20 cellular contexts compared by ENCODE assay signal in the genomic region with DNA sequence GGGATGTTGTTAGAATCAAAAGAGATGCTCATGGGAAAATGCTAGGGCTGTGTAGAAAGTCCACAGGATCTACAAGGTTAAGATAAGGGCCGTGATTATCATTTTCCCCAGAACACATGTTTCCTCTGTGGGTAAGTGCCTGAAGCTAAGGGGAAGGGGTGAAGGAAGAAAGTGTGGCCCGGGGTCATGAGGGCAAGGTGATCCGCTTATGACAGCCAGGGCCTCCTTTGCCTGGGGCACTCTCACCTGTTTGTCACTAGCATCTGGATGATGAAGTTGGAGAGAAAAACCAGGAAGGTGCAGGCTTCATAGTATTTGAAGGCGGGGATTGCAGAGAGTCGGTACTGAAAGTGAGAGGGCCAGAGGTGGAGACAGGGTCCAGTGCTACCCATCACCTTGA. TPM values are rescaled to one million over a fixed set of nuclear protein-coding genes. Genes with fewer than 3 reads are reported as not detected.
"Had no signal": no experiment of that assay in that cellular context is flagged by ENCODE, and none has a peak within 500 bp of the region (broad histone marks: within the 10 kb centered on the region; RNA-seq: fewer than 3 reads in every experiment).

No MANE protein-coding gene starts in this region.

- H3K27ac Mint-ChIP-seq: endodermal cell; nephron progenitor cell; stimulated activated naive B cell treated with anti-CD40 and anti-IgM and Interleukin-4, amounts not matched to agents 10 μg/mL and 1 μg/mL and 100 μg/mL, for 72 hours; stimulated activated naive CD8-positive, alpha-beta T cell treated with anti-CD3 and anti-CD28 coated beads, Interleukin-15, amount 100 ng/mL, for 72 hours had no signal

- H3K4me3 ChIP-seq: colonic mucosa, heart right ventricle, sigmoid colon, skin epidermis, testis, transverse colon, uterus had no signal

- H3K27me3 ChIP-seq: colonic mucosa, heart right ventricle, testis, transverse colon, uterus had no signal

- ATAC-seq: heart right ventricle; naive thymus-derived CD4-positive, alpha-beta T cell; stimulated activated naive B cell treated with anti-CD40 and anti-IgM and Interleukin-4, amounts not matched to agents 10 μg/mL and 1 μg/mL and 100 μg/mL, for 72 hours; stimulated activated naive CD8-positive, alpha-beta T cell treated with anti-CD3 and anti-CD28 coated beads, Interleukin-15, amount 100 ng/mL, for 72 hours had no signal

- H3K4me1 ChIP-seq: colonic mucosa, sigmoid colon, testis, uterus had no signal

- H3K9me3 ChIP-seq: colonic mucosa, heart right ventricle, sigmoid colon, testis, transverse colon, uterus had no signal

- H3K9me3 Mint-ChIP-seq: endodermal cell; naive thymus-derived CD4-positive, alpha-beta T cell; stimulated activated naive B cell treated with anti-CD40 and anti-IgM and Interleukin-4, amounts not matched to agents 10 μg/mL and 1 μg/mL and 100 μg/mL, for 72 hours; stimulated activated naive CD8-positive, alpha-beta T cell treated with anti-CD3 and anti-CD28 coated beads, Interleukin-15, amount 100 ng/mL, for 72 hours had no signal

- DNase-seq: colonic mucosa; dermis blood vessel endothelial cell; endodermal cell; foreskin melanocyte; heart right ventricle; hypothalamus; kidney glomerular epithelial cell; mammary epithelial cell; naive thymus-derived CD4-positive, alpha-beta T cell; nephron progenitor cell; sigmoid colon; stimulated activated CD4-positive, alpha-beta T cell treated with anti-CD3 and anti-CD28 coated beads, Interleukin-2, amount 100 ng/mL, for 24 hours; stimulated activated CD4-positive, alpha-beta T cell treated with anti-CD3 and anti-CD28 coated beads, Interleukin-4, amount 100 ng/mL, for 4 hours; stimulated activated naive B cell treated with anti-CD40 and anti-IgM and Interleukin-4, amounts not matched to agents 10 μg/mL and 1 μg/mL and 100 μg/mL, for 72 hours; stimulated activated naive CD8-positive, alpha-beta T cell treated with anti-CD3 and anti-CD28 coated beads, Interleukin-15, amount 100 ng/mL, for 72 hours; testis; transverse colon; uterus had no signal

- H3K4me3 Mint-ChIP-seq: endodermal cell; naive thymus-derived CD4-positive, alpha-beta T cell; nephron progenitor cell; stimulated activated naive B cell treated with anti-CD40 and anti-IgM and Interleukin-4, amounts not matched to agents 10 μg/mL and 1 μg/mL and 100 μg/mL, for 72 hours; stimulated activated naive CD8-positive, alpha-beta T cell treated with anti-CD3 and anti-CD28 coated beads, Interleukin-15, amount 100 ng/mL, for 72 hours had no signal

- H3K36me3 Mint-ChIP-seq: naive thymus-derived CD4-positive, alpha-beta T cell; stimulated activated naive B cell treated with anti-CD40 and anti-IgM and Interleukin-4, amounts not matched to agents 10 μg/mL and 1 μg/mL and 100 μg/mL, for 72 hours had no signal

- H3K36me3 ChIP-seq: colonic mucosa, sigmoid colon, transverse colon, uterus had no signal

- H3K27ac ChIP-seq: colonic mucosa, heart right ventricle, sigmoid colon, skin epidermis, testis, transverse colon, uterus had no signal

RNA-seq across cellular contexts. Expression of a gene that starts 9.7 kb away (rescaled TPM):
- total RNA-seq: endodermal cell had no signal

RNA-seq across cellular contexts. Expression of a gene that starts 14.7 kb away (rescaled TPM):
- total RNA-seq: endodermal cell had no signal

RNA-seq across cellular contexts. Expression of a gene that starts 17.4 kb away (rescaled TPM):
- total RNA-seq: osteocyte had no signal
